Comparison of ENCODE assay signal across 15 cellular contexts in genomic region chr5:181282874-181283273, GRCh38. TPM values are rescaled to one million over a fixed set of nuclear protein-coding genes. Genes with fewer than 3 reads are reported as not detected.
A peak's percentile ranks its signal among the peaks of the same experiment; 100 is the strongest.
DNase-seq lines count a peak whose midpoint lies in the region; ATAC-seq and TF ChIP-seq lines count a peak whose summit lies in the region.
"Had no signal": no experiment of that assay in that cellular context is flagged by ENCODE, and none has a peak within 500 bp of the region (broad histone marks: within the 10 kb centered on the region; RNA-seq: fewer than 3 reads in every experiment).

No MANE protein-coding gene starts in this region.

- H3K23ac ChIP-seq in H9 (ENCODE audit: insufficient read length, low read depth, low read length): no peak overlapping the region

- H3K27me3 Mint-ChIP-seq in H9 (ENCODE audit: low read depth): no peaks in the 10 kb centered on the region; the same call in 1 of the 2 replicates
- no peaks in the 10 kb centered on the region for H3K27me3 Mint-ChIP-seq in stimulated activated memory B cell treated with anti-CD40 and anti-IgM and Interleukin-4, amounts not matched to agents 10 μg/mL and 1 μg/mL and 100 μg/mL, for 72 hours
- no peaks in the 10 kb centered on the region for H3K27me3 Mint-ChIP-seq in CD8-positive, alpha-beta memory T cell

- H2BK15ac ChIP-seq in H9 (ENCODE audit: low read depth, low read length): no peak overlapping the region

- peaks cover 11 to 15% of the 10 kb centered on the region in 2 experiments; a peak in 3 of 4 replicates for H3K4me1 Mint-ChIP-seq in H9
- peaks cover 28% of the 10 kb centered on the region for H3K4me1 Mint-ChIP-seq in stimulated activated memory B cell treated with anti-CD40 and anti-IgM and Interleukin-4, amounts not matched to agents 10 μg/mL and 1 μg/mL and 100 μg/mL, for 72 hours
- peaks cover 0 to 3% (median 0%) of the 10 kb centered on the region in 3 donors for H3K4me1 Mint-ChIP-seq in CD8-positive, alpha-beta memory T cell

- H3K9me3 ChIP-seq in H9 (ENCODE audit: control insufficient read depth, low read depth, low read length) (no peaks in the 10 kb centered on the region), neural cell (ENCODE audit: low read length) (no peaks in the 10 kb centered on the region)
- H3K9me3 ChIP-seq in CD8-positive, alpha-beta memory T cell (ENCODE audit: low read length): no peaks in the 10 kb centered on the region
- H3K9me3 ChIP-seq: A549, BE2C had no signal

- H4K20me1 ChIP-seq in H9 (ENCODE audit: control insufficient read depth, insufficient read depth, insufficient read length) (no peaks in the 10 kb centered on the region), neural cell (ENCODE audit: insufficient read depth) (no peaks in the 10 kb centered on the region)

- H3K4me3 ChIP-seq in neural cell (ENCODE audit: low read length): peak overlapping the region; percentile 78
- no peak overlapping the region for H3K4me3 ChIP-seq in CD8-positive, alpha-beta memory T cell (ENCODE audit: low read length)
- H3K4me3 ChIP-seq: A549 had no signal

- H3K4me3 Mint-ChIP-seq in H9: peak overlapping the region; percentile 44 to 51
- H3K4me3 Mint-ChIP-seq in stimulated activated memory B cell treated with anti-CD40 and anti-IgM and Interleukin-4, amounts not matched to agents 10 μg/mL and 1 μg/mL and 100 μg/mL, for 72 hours: no peak overlapping the region
- no peak overlapping the region for H3K4me3 Mint-ChIP-seq in CD8-positive, alpha-beta memory T cell
- H3K4me3 Mint-ChIP-seq: CD4-positive, alpha-beta memory T cell had no signal

- no peak overlapping the region for H2AK5ac ChIP-seq in H9 (ENCODE audit: insufficient read length, low read length)

- H3K18ac ChIP-seq in H9 (ENCODE audit: insufficient read length, low read depth, low read length): no peak overlapping the region

- H3F3A ChIP-seq in neural cell (ENCODE audit: insufficient read depth, low read length, poor library complexity, severe bottlenecking): no peaks in the 10 kb centered on the region

- H2BK20ac ChIP-seq in H9 (ENCODE audit: low read depth, low read length, poor library complexity, severe bottlenecking): no peak overlapping the region

- H3K14ac ChIP-seq in H9 (ENCODE audit: insufficient read depth, low read length): no peak overlapping the region

- no peak overlapping the region for H4K91ac ChIP-seq in H9 (ENCODE audit: insufficient read length, low read depth, low read length)

- CTCF ChIA-PET in CD8-positive, alpha-beta memory T cell (lab: Charles Lee): no interaction called here

- DNase-seq in H9: no peak
- peak; percentile 1 for DNase-seq in SK-N-DZ (ENCODE audit: low spot score)
- no peak for DNase-seq in CD8-positive, alpha-beta memory T cell
- DNase-seq: BE2C, COR-L47, DND-41, GDM1, IMR-90 had no signal

- TF ChIP-seq RAD21 in neural cell (conservative IDR thresholded peaks at IDR 0.05): no peak

- no peak overlapping the region for H3T11ph ChIP-seq in H9 (ENCODE audit: low read length)

- H3K9ac ChIP-seq in H9 (ENCODE audit: extremely low read depth, insufficient read length, low read length) (no peak overlapping the region), neural cell (ENCODE audit: low read length) (no peak overlapping the region)

- no peak for TF ChIP-seq EP300 in neural cell (conservative IDR thresholded peaks at IDR 0.05; ENCODE audit: poor library complexity, severe bottlenecking)

- ATAC-seq in stimulated activated memory B cell treated with anti-CD40 and anti-IgM and Interleukin-4, amounts not matched to agents 10 μg/mL and 1 μg/mL and 100 μg/mL, for 72 hours: no peak
- no peak for ATAC-seq in HG02870 (IDR thresholded peaks at IDR 0.05; ENCODE audit: unreplicated experiment)
- ATAC-seq: HCT116 had no signal

- H3K4me1 ChIP-seq in H9 (ENCODE audit: insufficient read depth, low read length): no peaks in the 10 kb centered on the region
- H3K4me1 ChIP-seq in CD8-positive, alpha-beta memory T cell (ENCODE audit: insufficient read depth, low read length): no peaks in the 10 kb centered on the region
- H3K4me1 ChIP-seq: A549, BE2C had no signal

- H3K27ac ChIP-seq in H9 (ENCODE audit: insufficient read length, low read depth, low read length) (no peak overlapping the region), neural cell (ENCODE audit: low read length) (no peak overlapping the region)
- no peak overlapping the region for H3K27ac ChIP-seq in CD8-positive, alpha-beta memory T cell (ENCODE audit: low read depth, low read length)
- H3K27ac ChIP-seq: A549, C4-2B had no signal

- H2AFZ ChIP-seq in H9 (ENCODE audit: low read length) (no peak overlapping the region), neural cell (ENCODE audit: low read depth, low read length) (no peak overlapping the region)

- H3K36me3 ChIP-seq in neural cell (ENCODE audit: insufficient read depth, low read length): no peaks in the 10 kb centered on the region
- H3K36me3 ChIP-seq in CD8-positive, alpha-beta memory T cell (ENCODE audit: insufficient read depth, low read length): no peaks in the 10 kb centered on the region
- H3K36me3 ChIP-seq: BE2C had no signal

- no peak overlapping the region for H2BK5ac ChIP-seq in H9 (ENCODE audit: insufficient read length, low read length)

- no peak overlapping the region for H4K8ac ChIP-seq in H9 (replicated peaks; ENCODE audit: insufficient read length, low read depth, low read length)

- H3K4ac ChIP-seq in H9 (ENCODE audit: low read depth, low read length): no peak overlapping the region

- no peak overlapping the region for H3K27ac Mint-ChIP-seq in H9
- peak overlapping the region; percentile 34 for H3K27ac Mint-ChIP-seq in stimulated activated memory B cell treated with anti-CD40 and anti-IgM and Interleukin-4, amounts not matched to agents 10 μg/mL and 1 μg/mL and 100 μg/mL, for 72 hours
- H3K27ac Mint-ChIP-seq in CD8-positive, alpha-beta memory T cell: no peak overlapping the region
- H3K27ac Mint-ChIP-seq: CD4-positive, alpha-beta memory T cell had no signal

- H3K27me3 ChIP-seq in H9 (ENCODE audit: insufficient read depth, low read length) (no peaks in the 10 kb centered on the region), neural cell (ENCODE audit: insufficient read depth, low read depth, low read length) (no peaks in the 10 kb centered on the region)
- no peaks in the 10 kb centered on the region for H3K27me3 ChIP-seq in CD8-positive, alpha-beta memory T cell (ENCODE audit: insufficient read depth, low read length, poor library complexity, severe bottlenecking)
- H3K27me3 ChIP-seq: BE2C had no signal

- H2BK12ac ChIP-seq in H9 (ENCODE audit: insufficient read length, low read depth, low read length): no peak overlapping the region

- peaks cover 12 to 32% (median 30%) of the 10 kb centered on the region in 3 experiments; a peak in 6 of 7 replicates for H3K36me3 Mint-ChIP-seq in H9 (ENCODE audit: insufficient read depth in 1 of 3, low read depth in 3 of 3)
- H3K36me3 Mint-ChIP-seq in stimulated activated memory B cell treated with anti-CD40 and anti-IgM and Interleukin-4, amounts not matched to agents 10 μg/mL and 1 μg/mL and 100 μg/mL, for 72 hours: no peaks in the 10 kb centered on the region
- H3K36me3 Mint-ChIP-seq in CD8-positive, alpha-beta memory T cell: no peaks in the 10 kb centered on the region
- H3K36me3 Mint-ChIP-seq: CD4-positive, alpha-beta memory T cell had no signal

- POLR2A ChIA-PET in CD8-positive, alpha-beta memory T cell (lab: Charles Lee): no interaction called here

- no peaks in the 10 kb centered on the region; the same call in 1 of the 2 replicates for H3K79me2 ChIP-seq in H9 (ENCODE audit: insufficient read depth, low read length)
- peaks cover 13% of the 10 kb centered on the region for H3K79me2 ChIP-seq in neural cell (replicated peaks; ENCODE audit: insufficient read depth, low read length)

- no peak overlapping the region for H4K5ac ChIP-seq in H9 (ENCODE audit: insufficient read length, low read depth, low read length)

- WGBS in H9 (ENCODE audit: extremely low coverage, insufficient read length, low lambda C conversion rate): no CpG with 5 or more reads among the region's 7 CpGs

- H3K4me2 ChIP-seq in H9 (ENCODE audit: insufficient read depth, insufficient read length, low read length) (no peak overlapping the region), neural cell (ENCODE audit: low read length) (no peak overlapping the region)
- H3K4me2 ChIP-seq: A549 had no signal

- H3K79me1 ChIP-seq in H9 (ENCODE audit: insufficient read depth, low read depth, low read length, poor library complexity, severe bottlenecking): peaks cover 8% of the 10 kb centered on the region

- peaks cover 0 to 3% of the 10 kb centered on the region in 2 experiments; a peak in 2 of 5 replicates for H3K9me3 Mint-ChIP-seq in H9
- H3K9me3 Mint-ChIP-seq in stimulated activated memory B cell treated with anti-CD40 and anti-IgM and Interleukin-4, amounts not matched to agents 10 μg/mL and 1 μg/mL and 100 μg/mL, for 72 hours: no peaks in the 10 kb centered on the region
- H3K9me3 Mint-ChIP-seq in CD8-positive, alpha-beta memory T cell: no peaks in the 10 kb centered on the region
- H3K9me3 Mint-ChIP-seq: CD4-positive, alpha-beta memory T cell had no signal

- TF ChIP-seq CTCF in H9 (conservative IDR thresholded peaks at IDR 0.05) (no peak), neural cell (IDR thresholded peaks at IDR 0.05; ENCODE audit: poor library complexity, severe bottlenecking) (no peak)

- H2BK120ac ChIP-seq in H9 (ENCODE audit: low read depth, low read length, poor library complexity, severe bottlenecking): no peak overlapping the region

- H3K9me2 ChIP-seq in neural cell (ENCODE audit: insufficient read depth, low read length): no peaks in the 10 kb centered on the region

- no peak overlapping the region for H3K56ac ChIP-seq in H9 (ENCODE audit: insufficient read length, low read depth, low read length)

- H3K23me2 ChIP-seq in H9 (ENCODE audit: insufficient read length, low read depth, low read length, poor library complexity, severe bottlenecking): peaks cover 9% of the 10 kb centered on the region

RNA-seq across cellular contexts. Expression of gene TRIM52, which starts 21.9 kb away (rescaled TPM):
- 5.1 and 5.7 TPM in 2 replicates for total RNA-seq in H9 (2021)
- polyA plus RNA-seq in SK-N-DZ (2014; cell fraction: cytosol; rRNA removed): 18.3 TPM in 2 replicates
- polyA plus RNA-seq in SK-N-DZ (2014; cell fraction: nucleus; rRNA removed): 31.7 and 40.4 TPM in 2 replicates
- polyA plus RNA-seq in neural cell: 42.0 and 47.7 TPM in 2 replicates
- 20.0 and 21.6 TPM in 2 replicates for polyA minus RNA-seq in neural cell
- 10 to 100 TPM; 14.1 to 17.1 TPM for total RNA-seq in CD8-positive, alpha-beta memory T cell
- 46.3 TPM for polyA plus RNA-seq in CD8-positive, alpha-beta memory T cell

RNA-seq across cellular contexts. Expression of gene RACK1, which starts 39.2 kb away (rescaled TPM):
- total RNA-seq in H9 (2021): 2,548 and 2,552 TPM in 2 replicates
- 4,590 and 4,863 TPM in 2 replicates for polyA plus RNA-seq in SK-N-DZ (2014; cell fraction: cytosol; rRNA removed)
- 2,745 and 2,800 TPM in 2 replicates for polyA plus RNA-seq in SK-N-DZ (2014; cell fraction: nucleus; rRNA removed)
- 2,178 and 2,281 TPM in 2 replicates for polyA plus RNA-seq in neural cell
- 1,575 and 1,611 TPM in 2 replicates for polyA minus RNA-seq in neural cell
- 1,000 to 10,000 TPM; 2,341 to 2,398 TPM for total RNA-seq in CD8-positive, alpha-beta memory T cell
- 1,821 TPM for polyA plus RNA-seq in CD8-positive, alpha-beta memory T cell

RNA-seq across cellular contexts. Expression of gene TRIM41, which starts 59.8 kb away (rescaled TPM):
- 33.5 and 34.2 TPM in 2 replicates for total RNA-seq in H9 (2021)
- 12.7 and 19.2 TPM in 2 replicates for polyA plus RNA-seq in SK-N-DZ (2014; cell fraction: cytosol; rRNA removed)
- 56.8 and 82.1 TPM in 2 replicates for polyA plus RNA-seq in SK-N-DZ (2014; cell fraction: nucleus; rRNA removed)
- polyA plus RNA-seq in neural cell: 32.1 and 37.7 TPM in 2 replicates
- 25.5 and 33.1 TPM in 2 replicates for polyA minus RNA-seq in neural cell
- total RNA-seq in CD8-positive, alpha-beta memory T cell: 10 to 100 TPM; 35.2 to 42.7 TPM
- polyA plus RNA-seq in CD8-positive, alpha-beta memory T cell: 2.2 TPM

Comparison
In these comparisons a context has a peak if more than half of its experiments do, and no peak if none do; other contexts are left out.
1. H3K4me3 Mint-ChIP-seq: peak in H9 (2 of 2); none in stimulated activated memory B cell treated with anti-CD40 and anti-IgM and Interleukin-4, amounts not matched to agents 10 μg/mL and 1 μg/mL and 100 μg/mL, for 72 hours (single experiment) and CD8-positive, alpha-beta memory T cell (0 of 7).